In the genomic region with DNA sequence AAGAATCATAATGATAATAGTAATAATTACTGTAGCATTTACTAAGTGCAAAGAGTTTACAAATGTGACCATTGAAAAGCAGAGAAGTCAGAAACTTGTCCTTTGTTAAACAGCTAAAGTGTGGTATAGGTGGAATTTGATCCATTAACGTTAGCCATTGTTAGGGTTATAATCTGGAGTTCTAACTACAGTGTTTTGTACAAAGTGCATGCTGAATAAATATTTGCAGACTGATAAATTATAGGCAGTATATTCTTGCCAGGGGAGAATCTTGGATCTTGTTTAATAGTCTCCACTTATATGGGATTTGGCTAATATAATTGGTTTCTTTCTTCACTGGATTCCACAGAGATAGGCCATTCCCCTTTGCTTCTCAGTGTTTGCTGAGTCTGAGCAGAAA, we compare ENCODE assay signal across 18 cellular contexts. TPM values are rescaled to one million over a fixed set of nuclear protein-coding genes. Genes with fewer than 3 reads are reported as not detected.
DNase-seq lines count a peak whose midpoint lies in the region; ATAC-seq and TF ChIP-seq lines count a peak whose summit lies in the region.
"Had no signal": no experiment of that assay in that cellular context is flagged by ENCODE, and none has a peak within 500 bp of the region (broad histone marks: within the 10 kb centered on the region; RNA-seq: fewer than 3 reads in every experiment).

No MANE protein-coding gene starts in this region.

- peak overlapping the region in 7 of 11 experiments; percentile 7 to 91 (median 24); a peak in 6 of 22 replicates for H3K27ac ChIP-seq in BLaER1 treated with 17β-estradiol and CSF1 and Interleukin-3, amounts not matched to agents 10 nM and 100 nM
- H3K27ac ChIP-seq in hepatocyte (peak overlapping the region; percentile 63), smooth muscle cell (ENCODE audit: low read depth) (no peak overlapping the region)
- H3K27ac ChIP-seq: 22Rv1 had no signal

- H3K36me3 ChIP-seq in BLaER1 treated with 17β-estradiol and CSF1 and Interleukin-3, amounts not matched to agents 10 nM and 100 nM = no peaks in the 10 kb centered on the region
- H3K36me3 ChIP-seq in hepatocyte (replicated peaks; ENCODE audit: insufficient read depth, low read depth) (no peaks in the 10 kb centered on the region), smooth muscle cell (ENCODE audit: low read depth) (no peaks in the 10 kb centered on the region)

- no peak overlapping the region for H3K4me3 ChIP-seq in BLaER1 treated with 17β-estradiol and CSF1 and Interleukin-3, amounts not matched to agents 10 nM and 100 nM
- H3K4me3 ChIP-seq in hepatocyte = no peak overlapping the region
- H3K4me3 ChIP-seq in smooth muscle cell = no peak overlapping the region
- H3K4me3 ChIP-seq: GM12878, GM23338 had no signal

- H3K27me3 ChIP-seq in BLaER1 treated with 17β-estradiol and CSF1 and Interleukin-3, amounts not matched to agents 10 nM and 100 nM = no peaks in the 10 kb centered on the region
- H3K27me3 ChIP-seq in hepatocyte = no peaks in the 10 kb centered on the region
- H3K27me3 ChIP-seq in smooth muscle cell (ENCODE audit: low read depth) = no peaks in the 10 kb centered on the region

- peak; percentile 22 for DNase-seq in NCI-H1105 treated with DMSO at 0.1 percent for 48 hours (lab: John Stamatoyannopoulos, UW)
- no peak for DNase-seq in NCI-H1105 (lab: John Stamatoyannopoulos, UW)
- DNase-seq in hepatocyte (ENCODE audit: low spot score) = no peak
- DNase-seq in smooth muscle cell (lab: John Stamatoyannopoulos, UW; ENCODE audit: unreplicated experiment) = no peak
- no peak for DNase-seq in SIG-M5 treated with dmso at 0.1 percent for 504 hours (lab: John Stamatoyannopoulos, UW; ENCODE audit: unreplicated experiment)
- DNase-seq: AML-193; C1 segment of cervical spinal cord; Calu3; CD4-positive, alpha-beta T cell; DMS79; H7 had no signal

- H4K20me1 ChIP-seq in BLaER1 treated with 17β-estradiol and CSF1 and Interleukin-3, amounts not matched to agents 10 nM and 100 nM = no peaks in the 10 kb centered on the region
- H4K20me1 ChIP-seq in hepatocyte (ENCODE audit: insufficient read depth, poor library complexity, severe bottlenecking) (no peaks in the 10 kb centered on the region), smooth muscle cell (ENCODE audit: low read depth) (no peaks in the 10 kb centered on the region)

- peak overlapping the region in 6 of 11 experiments; percentile 2 to 65 (median 16); a peak in 6 of 22 replicates for H3K4me2 ChIP-seq in BLaER1 treated with 17β-estradiol and CSF1 and Interleukin-3, amounts not matched to agents 10 nM and 100 nM
- H3K4me2 ChIP-seq in hepatocyte = no peak overlapping the region
- no peak overlapping the region for H3K4me2 ChIP-seq in smooth muscle cell
- H3K4me2 ChIP-seq: GM23338 had no signal

- TF ChIP-seq CTCF in hepatocyte (IDR thresholded peaks at IDR 0.05; ENCODE audit: poor library complexity) = no peak
- TF ChIP-seq CTCF in smooth muscle cell (IDR thresholded peaks at IDR 0.05; ENCODE audit: borderline replicate concordance, insufficient read depth, poor library complexity, severe bottlenecking) = no peak

- H3K9me3 ChIP-seq in BLaER1 treated with 17β-estradiol and CSF1 and Interleukin-3, amounts not matched to agents 10 nM and 100 nM (replicated peaks in 1 of 11) = peaks cover 0 to 21% (median 6%) of the 10 kb centered on the region in 11 experiments; a peak in 8 of 22 replicates
- no peaks in the 10 kb centered on the region for H3K9me3 ChIP-seq in hepatocyte (ENCODE audit: low read depth)
- H3K9me3 ChIP-seq in smooth muscle cell (replicated peaks; ENCODE audit: low read depth) = no peaks in the 10 kb centered on the region

- 59% methylated on average over 1 of the region's 1 CpG for WGBS in hepatocyte (ENCODE audit: low lambda C conversion rate, missing lambda C conversion rate)
- 95% methylated on average over 1 of the region's 1 CpG for WGBS in smooth muscle cell (ENCODE audit: low lambda C conversion rate)

- H2AFZ ChIP-seq in hepatocyte (no peak overlapping the region), smooth muscle cell (ENCODE audit: low read depth) (peak overlapping the region; percentile 70)

- peaks cover 26 to 59% (median 43%) of the 10 kb centered on the region in 10 experiments for H3K4me1 ChIP-seq in BLaER1 treated with 17β-estradiol and CSF1 and Interleukin-3, amounts not matched to agents 10 nM and 100 nM
- H3K4me1 ChIP-seq in hepatocyte (ENCODE audit: insufficient read depth) (no peaks in the 10 kb centered on the region), smooth muscle cell (ENCODE audit: low read depth) (no peaks in the 10 kb centered on the region)

- no peak for ATAC-seq in GM21737 (IDR thresholded peaks at IDR 0.05; ENCODE audit: unreplicated experiment)
- ATAC-seq: GM12878, GM23338 had no signal

- H3K9me2 ChIP-seq in hepatocyte (replicated peaks; ENCODE audit: insufficient read depth) = no peaks in the 10 kb centered on the region

- no peak overlapping the region for H3K9ac ChIP-seq in BLaER1 treated with 17β-estradiol and CSF1 and Interleukin-3, amounts not matched to agents 10 nM and 100 nM
- no peak overlapping the region for H3K9ac ChIP-seq in smooth muscle cell (ENCODE audit: low read depth)

- H3K79me2 ChIP-seq in hepatocyte (no peaks in the 10 kb centered on the region), smooth muscle cell (ENCODE audit: low read depth) (no peaks in the 10 kb centered on the region)

- H3F3A ChIP-seq in smooth muscle cell (ENCODE audit: low read depth) = no peaks in the 10 kb centered on the region

RNA-seq across cellular contexts. Expression of a gene that starts 51.6 kb away (rescaled TPM):
- 5.1 and 5.2 TPM in 2 replicates for total RNA-seq in hepatocyte
- polyA plus RNA-seq in hepatocyte = 1.4 and 2.7 TPM in 2 replicates
- 0.09 and 0.13 TPM in 2 replicates for total RNA-seq in smooth muscle cell
- polyA plus RNA-seq in smooth muscle cell = 0.72 TPM in 1 of 2 replicates, not detected in the other
- total RNA-seq: A673; CD4-positive, alpha-beta T cell; G401; GM12878 had no signal
- polyA plus RNA-seq: GM12878 had no signal

Comparison
In these comparisons a context has a peak if more than half of its experiments do, and no peak if none do; other contexts are left out.
1. H3K4me2 ChIP-seq: peak in BLaER1 treated with 17β-estradiol and CSF1 and Interleukin-3, amounts not matched to agents 10 nM and 100 nM (6 of 11); none in hepatocyte (single experiment) and smooth muscle cell (single experiment).